ENCODE assay signal across 8 cellular contexts in the genomic region with DNA sequence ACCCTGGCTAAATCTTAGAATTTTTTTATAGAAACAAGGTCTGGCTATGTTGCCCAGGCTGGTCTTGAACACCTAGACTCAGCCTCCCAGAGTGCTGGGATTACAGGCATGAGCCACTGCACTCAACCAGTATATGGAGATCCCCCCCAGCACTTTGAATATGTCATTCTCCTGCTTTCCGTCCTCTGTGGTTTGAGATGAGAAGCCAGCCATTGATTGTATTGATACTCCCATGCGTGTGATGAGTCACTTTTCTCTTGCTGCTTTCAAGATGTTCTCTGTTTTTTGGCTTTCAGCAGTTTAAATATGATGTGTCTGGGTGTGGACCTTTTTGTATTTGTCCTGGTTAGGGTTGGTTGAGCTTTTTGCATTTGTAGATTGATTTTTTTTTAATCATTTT.
A peak's percentile ranks its signal among the peaks of the same experiment; 100 is the strongest.
DNase-seq lines count a peak whose midpoint lies in the region; ATAC-seq and TF ChIP-seq lines count a peak whose summit lies in the region.

No MANE protein-coding gene starts in this region.

- no peak overlapping the region for H3K4me3 ChIP-seq in ovary
- no peak overlapping the region for H3K4me3 ChIP-seq in H7 (ENCODE audit: insufficient read depth, low read depth, low read length)

- no peak overlapping the region for H3K27ac ChIP-seq in ovary

- peak overlapping the region; percentile 2 for H3K4me3 Mint-ChIP-seq in T-helper 1 cell treated with Interleukin-12 subunit alpha and Interleukin-12 subunit beta and Interleukin-4 antibody, amounts not matched to agents 30 μg/mL and 1 μg/mL, for 36 hours
- H3K4me3 Mint-ChIP-seq in mesothelial cell of epicardium = no peak overlapping the region
- no peak overlapping the region for H3K4me3 Mint-ChIP-seq in endothelial cell (ENCODE audit: unreplicated experiment)

- H3K36me3 Mint-ChIP-seq in T-helper 1 cell treated with Interleukin-12 subunit alpha and Interleukin-12 subunit beta and Interleukin-4 antibody, amounts not matched to agents 30 μg/mL and 1 μg/mL, for 36 hours (ENCODE audit: low read depth) = peaks cover 3% of the 10 kb centered on the region
- H3K36me3 Mint-ChIP-seq in mesothelial cell of epicardium (peaks cover 1% of the 10 kb centered on the region), endothelial cell (ENCODE audit: low read depth, unreplicated experiment) (no peaks in the 10 kb centered on the region)

- no peaks in the 10 kb centered on the region for H3K9me3 ChIP-seq in ovary

- WGBS in ovary, 3 donors = 70 to 83% (median 80%) methylated on average over 2 of the region's 2 CpGs

- no peak for TF ChIP-seq EP300 in ovary (IDR thresholded peaks at IDR 0.05)

- TF ChIP-seq POLR2A in ovary (IDR thresholded peaks at IDR 0.05) = no peak

- H3K9me3 Mint-ChIP-seq in T-helper 1 cell treated with Interleukin-12 subunit alpha and Interleukin-12 subunit beta and Interleukin-4 antibody, amounts not matched to agents 30 μg/mL and 1 μg/mL, for 36 hours = no peaks in the 10 kb centered on the region
- no peaks in the 10 kb centered on the region for H3K9me3 Mint-ChIP-seq in mesothelial cell of epicardium
- no peaks in the 10 kb centered on the region for H3K9me3 Mint-ChIP-seq in endothelial cell (ENCODE audit: unreplicated experiment)

- H3K27me3 ChIP-seq in ovary = no peaks in the 10 kb centered on the region
- H3K27me3 ChIP-seq in H7 (ENCODE audit: control insufficient read depth, insufficient read depth, low read length) = no peaks in the 10 kb centered on the region

- TF ChIP-seq CTCF in mesothelial cell of epicardium (IDR thresholded peaks at IDR 0.05; ENCODE audit: unreplicated experiment) = no peak
- no peak for TF ChIP-seq CTCF in ovary (IDR thresholded peaks at IDR 0.05)
- no peak for TF ChIP-seq CTCF in endothelial cell (IDR thresholded peaks at IDR 0.05; ENCODE audit: unreplicated experiment)

- H3K4me1 ChIP-seq in ovary (ENCODE audit: insufficient read depth) = peaks cover 3% of the 10 kb centered on the region

- H3K4me1 Mint-ChIP-seq in T-helper 1 cell treated with Interleukin-12 subunit alpha and Interleukin-12 subunit beta and Interleukin-4 antibody, amounts not matched to agents 30 μg/mL and 1 μg/mL, for 36 hours (ENCODE audit: low read depth) = peaks cover 16% of the 10 kb centered on the region
- H3K4me1 Mint-ChIP-seq in mesothelial cell of epicardium = peaks cover 32% of the 10 kb centered on the region
- H3K4me1 Mint-ChIP-seq in endothelial cell (ENCODE audit: unreplicated experiment) = peaks cover 6% of the 10 kb centered on the region

- ATAC-seq in GM18867 (IDR thresholded peaks at IDR 0.05; ENCODE audit: unreplicated experiment) = peak; percentile 87
- peak; percentile 85 for ATAC-seq in HG02678 (IDR thresholded peaks at IDR 0.05; ENCODE audit: unreplicated experiment)

- no peak for DNase-seq in mesothelial cell of epicardium (ENCODE audit: low spot score in 2 of 2, unreplicated experiment in 2 of 2)
- DNase-seq in ovary = no peak
- no peak for DNase-seq in H7
- no peak for DNase-seq in UCSD-AML1 (lab: John Stamatoyannopoulos, UW; ENCODE audit: unreplicated experiment)
- no peak for DNase-seq in endothelial cell (ENCODE audit: low spot score)

- H3K36me3 ChIP-seq in ovary = no peaks in the 10 kb centered on the region
- H3K36me3 ChIP-seq in H7 (replicated peaks; ENCODE audit: control insufficient read depth, insufficient read depth, low read length) = 0 out of 2 replicates have a peak, but pooled peaks cover 4% of the 10 kb centered on the region

- intact Hi-C loops in ovary (cut with DNase I) = no loop called here

- peak overlapping the region; percentile 54 for H3K27ac Mint-ChIP-seq in T-helper 1 cell treated with Interleukin-12 subunit alpha and Interleukin-12 subunit beta and Interleukin-4 antibody, amounts not matched to agents 30 μg/mL and 1 μg/mL, for 36 hours
- H3K27ac Mint-ChIP-seq in mesothelial cell of epicardium (peak overlapping the region; percentile 93), endothelial cell (ENCODE audit: unreplicated experiment) (no peak overlapping the region)

- H3K27me3 Mint-ChIP-seq in T-helper 1 cell treated with Interleukin-12 subunit alpha and Interleukin-12 subunit beta and Interleukin-4 antibody, amounts not matched to agents 30 μg/mL and 1 μg/mL, for 36 hours (ENCODE audit: low read depth) = no peaks in the 10 kb centered on the region
- H3K27me3 Mint-ChIP-seq in mesothelial cell of epicardium (ENCODE audit: low read depth) (no peaks in the 10 kb centered on the region), endothelial cell (ENCODE audit: unreplicated experiment) (no peaks in the 10 kb centered on the region)
